35 cellular contexts compared by ENCODE assay signal in the genomic region with DNA sequence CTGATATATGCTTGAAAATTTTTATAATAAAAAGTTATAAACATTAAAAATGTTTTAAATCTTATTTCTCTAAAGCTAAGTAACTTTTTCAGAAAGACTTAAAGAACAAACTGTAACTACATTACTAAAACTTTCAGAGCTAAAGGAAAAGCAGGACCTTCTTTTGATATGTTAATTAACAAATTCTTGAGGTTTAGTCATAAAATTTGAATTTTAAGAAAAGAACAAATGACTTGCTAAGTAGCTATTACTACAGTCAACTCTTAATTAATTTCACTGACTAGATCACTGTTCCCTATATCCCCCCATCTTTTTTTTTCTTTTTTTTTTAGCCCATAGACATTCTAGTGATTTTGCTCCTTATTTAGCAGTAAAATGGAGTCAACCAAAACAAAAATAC.
"Had no signal": no experiment of that assay in that cellular context is flagged by ENCODE, and none has a peak within 500 bp of the region (broad histone marks: within the 10 kb centered on the region; RNA-seq: fewer than 3 reads in every experiment).

No MANE protein-coding gene starts in this region.

- H3K36me3 ChIP-seq: adrenal gland, MG63, Peyer's patch, SJSA1 had no signal

- H3K4me1 ChIP-seq: Peyer's patch, SJSA1 had no signal

- DNase-seq: activated CD4-positive, alpha-beta T cell treated with anti-CD3 and anti-CD28 coated beads for 36 hours; activated CD4-positive, alpha-beta T cell treated with anti-CD3 and anti-CD28 coated beads, Interleukin-2, amount 10 ng/mL, durations not matched to agents 7 days and 5 days; activated CD4-positive, alpha-beta T cell treated with anti-CD3 and anti-CD28 coated beads, Interleukin-2, amount 50 U/mL, for 48 hours; activated CD8-positive, alpha-beta memory T cell treated with anti-CD3 and anti-CD28 coated beads, Interleukin-2, amount 50 U/mL, for 4 hours; activated gamma-delta T cell treated with Interleukin-2 at 50 U/mL for 16 hours; activated naive CD4-positive, alpha-beta T cell treated with anti-CD3 and anti-CD28 coated beads for 36 hours; activated T-cell treated with anti-CD3 and anti-CD28 coated beads for 4 hours; activated T-cell treated with anti-CD3 and anti-CD28 coated beads, Interleukin-2, amount 50 U/mL, for 4 hours; adrenal gland; central memory CD4-positive, alpha-beta T cell; Kasumi-1; MG63; NCI-H1048; NCI-H1105 treated with DMSO at 0.1 percent for 48 hours; NCI-H1436 treated with DMSO at 0.1 percent for 48 hours; NCI-H1694 treated with DMSO at 0.1 percent for 48 hours; NCI-H2029; NCI-H2107; NCI-H2171; NCI-H510A; NCI-H526; NCI-H748 treated with DMSO at 0.1 percent for 48 hours; NK-92 treated with Interleukin-12 subunit alpha and Interleukin-12 subunit beta, amount 100 ng/mL, for 24 hours; PC-3; Peyer's patch; RPMI8226; SHP77 treated with DMSO at 0.1 percent for 48 hours; SK-N-SH had no signal

- H3K9ac ChIP-seq: SK-N-SH had no signal

- H3K4me3 Mint-ChIP-seq: activated CD4-positive, alpha-beta T cell treated with anti-CD3 and anti-CD28 coated beads for 36 hours; activated CD4-positive, alpha-beta T cell treated with anti-CD3 and anti-CD28 coated beads, Interleukin-2, amount 10 ng/mL, durations not matched to agents 7 days and 5 days; activated naive CD4-positive, alpha-beta T cell treated with anti-CD3 and anti-CD28 coated beads for 36 hours; activated T-cell treated with anti-CD3 and anti-CD28 coated beads, Interleukin-2, amount 50 U/mL, for 4 hours; activated T-helper 1 cell treated with anti-CD3 and anti-CD28 coated beads, Interleukin-12 subunit alpha, Interleukin-12 subunit beta, Interleukin-2, Interleukin-4 antibody, amounts not matched to agents 30 ng/mL and 10 ng/mL and 1 ng/mL, durations not matched to agents 14 hours and 24 hours and 36 hours; brain; T-helper 1 cell treated with Interleukin-12 subunit alpha and Interleukin-12 subunit beta and Interleukin-4 antibody, amounts not matched to agents 30 μg/mL and 1 μg/mL, for 36 hours; T-helper 2 cell treated with Interferon-gamma antibody and Interleukin-4, amounts not matched to agents 5 μg/mL and 100 μg/mL, for 36 hours had no signal

- H3K27me3 Mint-ChIP-seq: activated CD4-positive, alpha-beta T cell treated with anti-CD3 and anti-CD28 coated beads for 36 hours; activated CD4-positive, alpha-beta T cell treated with anti-CD3 and anti-CD28 coated beads, Interleukin-2, amount 10 ng/mL, durations not matched to agents 7 days and 5 days; brain had no signal

- ATAC-seq: activated CD4-positive, alpha-beta T cell treated with anti-CD3 and anti-CD28 coated beads for 36 hours; activated CD4-positive, CD25-positive, alpha-beta regulatory T cell treated with anti-CD3 and anti-CD28 coated beads, Interleukin-2, amount 50 U/mL, for 24 hours; activated naive CD4-positive, alpha-beta T cell treated with anti-CD3 and anti-CD28 coated beads, Interleukin-2, amount 50 U/mL, for 72 hours; activated T-cell treated with anti-CD3 and anti-CD28 coated beads, Interleukin-2, amount 50 U/mL, for 4 hours; PC-3 had no signal

- H3K4me1 Mint-ChIP-seq: activated CD4-positive, alpha-beta T cell treated with anti-CD3 and anti-CD28 coated beads for 36 hours; activated CD4-positive, alpha-beta T cell treated with anti-CD3 and anti-CD28 coated beads, Interleukin-2, amount 10 ng/mL, durations not matched to agents 7 days and 5 days; brain had no signal

- H3K9me3 ChIP-seq: adrenal gland, MG63, Peyer's patch, SJSA1, SK-N-SH had no signal

- H3K36me3 Mint-ChIP-seq: activated naive CD4-positive, alpha-beta T cell treated with anti-CD3 and anti-CD28 coated beads, Interleukin-2, amount 50 U/mL, for 72 hours; brain had no signal

- H3K4me2 ChIP-seq: SK-N-SH had no signal

- H3K27me3 ChIP-seq: adrenal gland, MG63, Peyer's patch had no signal

- H3K27ac ChIP-seq: adrenal gland, Peyer's patch, SJSA1 had no signal

- H3K27ac Mint-ChIP-seq: activated CD4-positive, alpha-beta T cell treated with anti-CD3 and anti-CD28 coated beads for 36 hours; activated CD4-positive, alpha-beta T cell treated with anti-CD3 and anti-CD28 coated beads, Interleukin-2, amount 10 ng/mL, durations not matched to agents 7 days and 5 days; activated naive CD4-positive, alpha-beta T cell treated with anti-CD3 and anti-CD28 coated beads for 36 hours; activated naive CD4-positive, alpha-beta T cell treated with anti-CD3 and anti-CD28 coated beads, Interleukin-2, amount 50 U/mL, for 72 hours; activated T-helper 1 cell treated with anti-CD3 and anti-CD28 coated beads, Interleukin-12 subunit alpha, Interleukin-12 subunit beta, Interleukin-2, Interleukin-4 antibody, amounts not matched to agents 30 ng/mL and 10 ng/mL and 1 ng/mL, durations not matched to agents 14 hours and 24 hours and 36 hours; brain; T-helper 1 cell treated with Interleukin-12 subunit alpha and Interleukin-12 subunit beta and Interleukin-4 antibody, amounts not matched to agents 30 μg/mL and 1 μg/mL, for 36 hours; T-helper 2 cell treated with Interferon-gamma antibody and Interleukin-4, amounts not matched to agents 5 μg/mL and 100 μg/mL, for 36 hours had no signal

- H3K4me3 ChIP-seq: adrenal gland, MG63, Peyer's patch, SJSA1 had no signal

- H3K9me3 Mint-ChIP-seq: activated CD4-positive, alpha-beta T cell treated with anti-CD3 and anti-CD28 coated beads, Interleukin-2, amount 10 ng/mL, durations not matched to agents 7 days and 5 days; brain had no signal
